ENCODE assay signal across 19 cellular contexts in the genomic region with DNA sequence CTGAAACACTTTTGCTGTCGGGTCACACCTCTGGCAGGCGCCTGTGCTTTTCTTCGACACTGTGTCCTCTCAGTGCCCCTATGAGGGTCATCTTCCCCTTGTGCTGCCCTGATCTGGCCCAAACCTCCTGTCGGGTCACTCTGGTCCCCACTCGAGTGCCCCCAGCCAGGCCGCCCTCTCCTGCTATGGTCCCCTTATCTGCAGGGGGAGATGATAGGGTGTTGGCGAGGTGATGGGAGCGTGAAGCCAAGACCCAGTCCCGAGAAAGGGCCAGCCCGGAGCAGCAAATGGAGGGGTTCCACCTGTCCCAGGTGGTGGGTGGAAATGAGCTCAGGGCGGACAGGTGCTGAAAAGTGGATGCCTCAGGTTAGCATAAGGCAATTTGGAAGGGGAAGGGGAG. TPM values are rescaled to one million over a fixed set of nuclear protein-coding genes. Genes with fewer than 3 reads are reported as not detected.
A peak's percentile ranks its signal among the peaks of the same experiment; 100 is the strongest.
DNase-seq lines count a peak whose midpoint lies in the region; ATAC-seq and TF ChIP-seq lines count a peak whose summit lies in the region.
"Had no signal": no experiment of that assay in that cellular context is flagged by ENCODE, and none has a peak within 500 bp of the region (broad histone marks: within the 10 kb centered on the region; RNA-seq: fewer than 3 reads in every experiment).

No MANE protein-coding gene starts in this region.

- no peaks in the 10 kb centered on the region for H4K20me1 ChIP-seq in SK-N-SH (ENCODE audit: insufficient read depth)

- H2BK12ac ChIP-seq in neuronal stem cell (ENCODE audit: low read length) = no peak overlapping the region

- peak overlapping the region; percentile 33 for H3K27ac Mint-ChIP-seq in activated T-helper 17 cell treated with anti-CD3 and anti-CD28 coated beads, Interleukin-2, amount 50 U/mL, for 72 hours

- no peak overlapping the region for H3K4me3 Mint-ChIP-seq in activated T-helper 17 cell treated with anti-CD3 and anti-CD28 coated beads, Interleukin-2, amount 50 U/mL, for 72 hours
- H3K4me3 Mint-ChIP-seq: CD4-positive, CD25-positive, alpha-beta regulatory T cell had no signal

- TF ChIP-seq POLR2A in GM18951 (IDR thresholded peaks at IDR 0.05; ENCODE audit: extremely low read depth, insufficient read depth, insufficient read length) = peak; percentile 3

- no peaks in the 10 kb centered on the region for H3K9me3 Mint-ChIP-seq in activated T-helper 17 cell treated with anti-CD3 and anti-CD28 coated beads, Interleukin-2, amount 50 U/mL, for 72 hours

- no peaks in the 10 kb centered on the region for H3K27me3 Mint-ChIP-seq in activated T-helper 17 cell treated with anti-CD3 and anti-CD28 coated beads, Interleukin-2, amount 50 U/mL, for 72 hours
- H3K27me3 Mint-ChIP-seq: CD4-positive, CD25-positive, alpha-beta regulatory T cell had no signal

- TF ChIP-seq CTCF in SK-N-SH (IDR thresholded peaks at IDR 0.05) = no peak

- no peaks in the 10 kb centered on the region for H3K9me3 ChIP-seq in neuronal stem cell (replicated peaks in 1 of 2; ENCODE audit: control insufficient read depth in 2 of 2, insufficient read depth in 1 of 2, low read depth in 1 of 2, low read length in 2 of 2)
- no peaks in the 10 kb centered on the region for H3K9me3 ChIP-seq in SK-N-SH
- H3K9me3 ChIP-seq: SJSA1 had no signal

- no peak overlapping the region for H2BK120ac ChIP-seq in neuronal stem cell (ENCODE audit: low read depth, low read length)

- H3K4me1 Mint-ChIP-seq in activated T-helper 17 cell treated with anti-CD3 and anti-CD28 coated beads, Interleukin-2, amount 50 U/mL, for 72 hours = peaks cover 9% of the 10 kb centered on the region

- DNase-seq in Right ventricle myocardium inferior (ENCODE audit: missing footprints) (peak; percentile 11), left ventricle myocardium superior (no peak), neuronal stem cell (ENCODE audit: low spot score) (no peak), GDM1 (lab: John Stamatoyannopoulos, UW) (no peak), SK-N-SH (no peak)
- DNase-seq: CD4-positive, CD25-positive, alpha-beta regulatory T cell; GM23248; H7; Karpas-422; NCI-H1092; NCI-H1436; NCI-H187 treated with DMSO at 0.1 percent for 48 hours; NCI-H524; NCI-H774 had no signal

- H4K91ac ChIP-seq in neuronal stem cell (ENCODE audit: low read depth, low read length, poor library complexity) = no peak overlapping the region

- no peak overlapping the region for H4K8ac ChIP-seq in neuronal stem cell (ENCODE audit: low read depth, low read length)

- H3K27ac ChIP-seq in neuronal stem cell (replicated peaks; ENCODE audit: low read length) = no peak overlapping the region
- no peak overlapping the region for H3K27ac ChIP-seq in SK-N-SH (ENCODE audit: low read depth in 2 of 2, low read length in 1 of 2)
- H3K27ac ChIP-seq: GM23248, SJSA1 had no signal

- H2BK15ac ChIP-seq in neuronal stem cell (ENCODE audit: low read length) = no peak overlapping the region

- no peaks in the 10 kb centered on the region for H3K27me3 ChIP-seq in neuronal stem cell (ENCODE audit: control insufficient read depth in 3 of 3, insufficient read depth in 3 of 3, low read depth in 1 of 3, low read length in 3 of 3)
- no peaks in the 10 kb centered on the region for H3K27me3 ChIP-seq in SK-N-SH (ENCODE audit: insufficient read depth)
- H3K27me3 ChIP-seq: SJSA1 had no signal

- H3F3A ChIP-seq in SK-N-SH (replicated peaks; ENCODE audit: insufficient read depth) = no peaks in the 10 kb centered on the region

- H3K4ac ChIP-seq in neuronal stem cell (ENCODE audit: low read length) = no peak overlapping the region

- H3K4me2 ChIP-seq in neuronal stem cell (ENCODE audit: insufficient read depth, low read length, poor library complexity, severe bottlenecking) (no peak overlapping the region), SK-N-SH (no peak overlapping the region)

- WGBS in neuronal stem cell (ENCODE audit: extremely low coverage in 2 of 2, insufficient read length in 2 of 2, insufficient replicate concordance in 1 of 2), 2 donors = no CpG with 5 or more reads among the region's 11 CpGs
- WGBS in SK-N-SH (ENCODE audit: low lambda C conversion rate) = 96% methylated on average over 11 of the region's 11 CpGs

- ATAC-seq in Right ventricle myocardium inferior (no peak), left ventricle myocardium superior (no peak), HG03571 (IDR thresholded peaks at IDR 0.05; ENCODE audit: unreplicated experiment) (no peak)
- ATAC-seq in activated T-helper 17 cell treated with anti-CD3 and anti-CD28 coated beads, Interleukin-2, amount 50 U/mL, for 72 hours (replicated peaks) = no peak
- ATAC-seq: HepG2 had no signal

- H3K79me2 ChIP-seq in SK-N-SH (ENCODE audit: insufficient read depth) = no peaks in the 10 kb centered on the region; the same call in 1 of the 2 replicates

- in situ Hi-C loops in GM18951 (cut with MboI; ENCODE audit: low sequenced_read_pairs, unreplicated experiment) = no loop called here

- H3K79me1 ChIP-seq in neuronal stem cell (ENCODE audit: low read depth, low read length) = peaks cover 2% of the 10 kb centered on the region

- H3K36me3 ChIP-seq in neuronal stem cell (replicated peaks in 1 of 2; ENCODE audit: control insufficient read depth in 2 of 2, insufficient read depth in 2 of 2, low read length in 2 of 2) (peaks cover 20 to 56% of the 10 kb centered on the region in 2 donors), SK-N-SH (replicated peaks in 1 of 2; ENCODE audit: control insufficient read depth in 1 of 2, insufficient read depth in 2 of 2, low read length in 1 of 2) (peaks cover 15 to 71% of the 10 kb centered on the region in 2 experiments)
- H3K36me3 ChIP-seq: SJSA1 had no signal

- no peak for TF ChIP-seq RAD21 in SK-N-SH (IDR thresholded peaks at IDR 0.05; ENCODE audit: low read length)

- POLR2A ChIA-PET in SK-N-SH (lab: Yijun Ruan, JAX) = no interaction called here

- H2BK5ac ChIP-seq in neuronal stem cell (ENCODE audit: low read length) = no peak overlapping the region

- peaks cover 8 to 9% of the 10 kb centered on the region in 2 donors for H3K4me1 ChIP-seq in neuronal stem cell (ENCODE audit: control insufficient read depth in 2 of 2, insufficient read depth in 1 of 2, low read depth in 1 of 2, low read length in 2 of 2)
- H3K4me1 ChIP-seq in SK-N-SH (ENCODE audit: control insufficient read depth in 1 of 2, insufficient read depth in 2 of 2, low read depth in 1 of 2, low read length in 1 of 2) = no peaks in the 10 kb centered on the region
- H3K4me1 ChIP-seq: SJSA1 had no signal

- H3K18ac ChIP-seq in neuronal stem cell (ENCODE audit: low read length) = no peak overlapping the region

- intact Hi-C loops in Right ventricle myocardium inferior (cut with DNase I) (no loop called here), left ventricle myocardium superior (cut with micrococcal nuclease) (no loop called here)

- H3K4me3 ChIP-seq in neuronal stem cell (ENCODE audit: low read length in 2 of 2) (no peak overlapping the region), SK-N-SH (ENCODE audit: low read depth in 2 of 2, low read length in 1 of 2) (no peak overlapping the region)
- H3K4me3 ChIP-seq: GM23248, SJSA1 had no signal

- CTCF ChIA-PET in SK-N-SH (lab: Yijun Ruan, JAX) = no interaction called here

- no peak for TF ChIP-seq EP300 in SK-N-SH (IDR thresholded peaks at IDR 0.05; ENCODE audit: borderline replicate concordance in 1 of 2, low read depth in 1 of 2, low read length in 1 of 2)

- H3K9ac ChIP-seq in neuronal stem cell (ENCODE audit: low read depth, low read length, poor library complexity) (no peak overlapping the region), SK-N-SH (no peak overlapping the region)
- H3K9ac ChIP-seq: GM23248 had no signal

- peak overlapping the region; percentile 48 for H3K23ac ChIP-seq in neuronal stem cell (ENCODE audit: low read depth, low read length, poor library complexity)

- H3K9me2 ChIP-seq in SK-N-SH = no peaks in the 10 kb centered on the region

- no peak overlapping the region for H2AFZ ChIP-seq in neuronal stem cell (ENCODE audit: low read length)
- H2AFZ ChIP-seq in SK-N-SH (ENCODE audit: low read depth) = no peak overlapping the region
- H2AFZ ChIP-seq: GM23248 had no signal

- no peak overlapping the region for H3K14ac ChIP-seq in neuronal stem cell (ENCODE audit: low read length)

- H3K36me3 Mint-ChIP-seq in activated T-helper 17 cell treated with anti-CD3 and anti-CD28 coated beads, Interleukin-2, amount 50 U/mL, for 72 hours (ENCODE audit: low read depth) = peaks cover 98% of the 10 kb centered on the region

- no peak overlapping the region for H2AK5ac ChIP-seq in neuronal stem cell (ENCODE audit: low read depth, low read length)

TF ChIP-seq in SK-N-SH, 30 proteins besides CTCF, POLR2A, EP300 and RAD21 (continues in another document):
- TF ChIP-seq ZBTB33 (IDR thresholded peaks at IDR 0.05; ENCODE audit: borderline replicate concordance, low read depth) (no peak), RCOR1 (IDR thresholded peaks at IDR 0.05; ENCODE audit: low read length) (no peak)

RNA-seq across cellular contexts. Expression of gene NADSYN1, which starts 9.7 kb away (rescaled TPM):
- total RNA-seq in Right ventricle myocardium inferior = 22.1 TPM
- 20.5 TPM for total RNA-seq in left ventricle myocardium superior
- total RNA-seq in activated T-helper 17 cell treated with anti-CD3 and anti-CD28 coated beads, Interleukin-2, amount 50 U/mL, for 72 hours = 100 to 1,000 TPM; 108 to 152 TPM
- polyA plus RNA-seq in neuronal stem cell (2013, experiment 1 of 2) = 16.3 TPM
- 16.8 TPM for polyA plus RNA-seq in neuronal stem cell (2013, experiment 2 of 2)
- polyA plus RNA-seq in SK-N-SH (2012; rRNA removed) = 62.5 and 74.0 TPM in 2 replicates
- polyA plus RNA-seq in SK-N-SH (2012; cell fraction: cytosol; rRNA removed) = 22.5 and 26.2 TPM in 2 replicates
- polyA plus RNA-seq in SK-N-SH (2012; cell fraction: nucleus; rRNA removed) = 417 and 453 TPM in 2 replicates

RNA-seq across cellular contexts. Expression of gene DHCR7, which starts 14.5 kb away (rescaled TPM):
- total RNA-seq in Right ventricle myocardium inferior (46.3 TPM), left ventricle myocardium superior (41.3 TPM)
- total RNA-seq in activated T-helper 17 cell treated with anti-CD3 and anti-CD28 coated beads, Interleukin-2, amount 50 U/mL, for 72 hours = 10 to 100 TPM; 38.8 to 67.1 TPM
- polyA plus RNA-seq in neuronal stem cell (2013, experiment 1 of 2) = 138 TPM
- polyA plus RNA-seq in neuronal stem cell (2013, experiment 2 of 2) = 140 TPM
- polyA plus RNA-seq in SK-N-SH (2012; rRNA removed) = 21.4 and 22.5 TPM in 2 replicates
- polyA plus RNA-seq in SK-N-SH (2012; cell fraction: cytosol; rRNA removed) = 10.3 and 15.5 TPM in 2 replicates
- 14.5 and 15.8 TPM in 2 replicates for polyA plus RNA-seq in SK-N-SH (2012; cell fraction: nucleus; rRNA removed)
